ENCODE assay signal across 8 cellular contexts in genomic region chr7:12729112-12729511, GRCh38. TPM values are rescaled to one million over a fixed set of nuclear protein-coding genes. Genes with fewer than 3 reads are reported as not detected.
DNase-seq lines count a peak whose midpoint lies in the region; ATAC-seq and TF ChIP-seq lines count a peak whose summit lies in the region.

No MANE protein-coding gene starts in this region.

- no peak overlapping the region for H2BK120ac ChIP-seq in H9 (ENCODE audit: low read depth, low read length, poor library complexity, severe bottlenecking)

- H3K36me3 Mint-ChIP-seq in H9 (ENCODE audit: insufficient read depth in 1 of 3, low read depth in 3 of 3) (no peaks in the 10 kb centered on the region), neural progenitor cell (peaks cover 2% of the 10 kb centered on the region)
- H3K36me3 Mint-ChIP-seq in activated CD8-positive, alpha-beta memory T cell treated with anti-CD3 and anti-CD28 coated beads, Interleukin-2, amount 10 ng/mL, durations not matched to agents 7 days and 5 days, result no peaks in the 10 kb centered on the region

- H3K27me3 Mint-ChIP-seq in H9 (ENCODE audit: low read depth) (no peaks in the 10 kb centered on the region), neural progenitor cell (ENCODE audit: insufficient read depth, low read depth) (peaks cover 3% of the 10 kb centered on the region)
- no peaks in the 10 kb centered on the region for H3K27me3 Mint-ChIP-seq in activated CD8-positive, alpha-beta memory T cell treated with anti-CD3 and anti-CD28 coated beads, Interleukin-2, amount 10 ng/mL, durations not matched to agents 7 days and 5 days

- no peaks in the 10 kb centered on the region for H3K23me2 ChIP-seq in H9 (ENCODE audit: insufficient read length, low read depth, low read length, poor library complexity, severe bottlenecking)

- H3K4me1 Mint-ChIP-seq in H9 (peaks cover 36 to 37% of the 10 kb centered on the region in 2 experiments), neural progenitor cell (peaks cover 27% of the 10 kb centered on the region)
- peaks cover 20% of the 10 kb centered on the region for H3K4me1 Mint-ChIP-seq in activated CD8-positive, alpha-beta memory T cell treated with anti-CD3 and anti-CD28 coated beads, Interleukin-2, amount 10 ng/mL, durations not matched to agents 7 days and 5 days

- H4K91ac ChIP-seq in H9 (ENCODE audit: insufficient read length, low read depth, low read length), result no peak overlapping the region

- H4K20me1 ChIP-seq in H9 (ENCODE audit: control insufficient read depth, insufficient read depth, insufficient read length) (no peaks in the 10 kb centered on the region), neural progenitor cell (ENCODE audit: low read depth) (no peaks in the 10 kb centered on the region)

- ATAC-seq in GM19324 (IDR thresholded peaks at IDR 0.05; ENCODE audit: low FRiP score, unreplicated experiment) (no peak), HG02588 (IDR thresholded peaks at IDR 0.05; ENCODE audit: unreplicated experiment) (no peak)
- ATAC-seq in activated CD8-positive, alpha-beta memory T cell treated with anti-CD3 and anti-CD28 coated beads, Interleukin-2, amount 10 ng/mL, durations not matched to agents 7 days and 5 days, result no peak

- peak overlapping the region in 14 of 59 donors; percentile 1 to 48 (median 12) for H3K4me3 ChIP-seq in dorsolateral prefrontal cortex
- no peak overlapping the region for H3K4me3 ChIP-seq in neural progenitor cell

- H3T11ph ChIP-seq in H9 (ENCODE audit: low read length), result no peak overlapping the region

- DNase-seq in H9 (peak; percentile 79), NCI-H446 (lab: John Stamatoyannopoulos, UW) (peak; percentile 46 to 81), dorsolateral prefrontal cortex (peak in 8 of 10 donors; percentile 4 to 60 (median 48)), neural progenitor cell (ENCODE audit: low spot score) (peak; percentile 55), cerebellar nuclear complex (lab: John Stamatoyannopoulos, UW) (no peak)
- no peak for DNase-seq in activated CD8-positive, alpha-beta memory T cell treated with anti-CD3 and anti-CD28 coated beads, Interleukin-2, amount 10 ng/mL, durations not matched to agents 7 days and 5 days

- no CpG with 5 or more reads among the region's 7 CpGs for WGBS in H9 (ENCODE audit: extremely low coverage, insufficient read length, low lambda C conversion rate)

- H3K4me1 ChIP-seq in H9 (ENCODE audit: insufficient read depth, low read length) (no peaks in the 10 kb centered on the region; the same call in 1 of the 2 replicates), neural progenitor cell (peaks cover 11% of the 10 kb centered on the region)

- no peak overlapping the region for H2BK20ac ChIP-seq in H9 (ENCODE audit: low read depth, low read length, poor library complexity, severe bottlenecking)

- H3K56ac ChIP-seq in H9 (ENCODE audit: insufficient read length, low read depth, low read length), result no peak overlapping the region

- no peak overlapping the region for H2AFZ ChIP-seq in H9 (ENCODE audit: low read length)
- H2AFZ ChIP-seq in neural progenitor cell (replicated peaks), result peak overlapping the region; percentile 90

- no peak for TF ChIP-seq CTCF in H9 (conservative IDR thresholded peaks at IDR 0.05)
- no peak for TF ChIP-seq CTCF in dorsolateral prefrontal cortex (IDR thresholded peaks at IDR 0.05 in 54 of 56, conservative IDR thresholded peaks at IDR 0.05 in 2 of 56; ENCODE audit: low read depth in 1 of 56, partially characterized antibody in 56 of 56)
- TF ChIP-seq CTCF in neural progenitor cell (IDR thresholded peaks at IDR 0.05), result no peak

- no peak overlapping the region for H2AK5ac ChIP-seq in H9 (ENCODE audit: insufficient read length, low read length)

- H3K14ac ChIP-seq in H9 (ENCODE audit: insufficient read depth, low read length), result no peak overlapping the region

- no peak overlapping the region for H3K18ac ChIP-seq in H9 (ENCODE audit: insufficient read length, low read depth, low read length)

- H3K9me3 ChIP-seq in H9 (ENCODE audit: control insufficient read depth, low read depth, low read length) (no peaks in the 10 kb centered on the region), neural progenitor cell (ENCODE audit: low read depth) (no peaks in the 10 kb centered on the region)

- CTCF ChIA-PET in activated CD8-positive, alpha-beta memory T cell treated with anti-CD3 and anti-CD28 coated beads, Interleukin-2, amount 10 ng/mL, durations not matched to agents 7 days and 5 days (lab: Charles Lee), result interaction anchor here (0.8 to 3.1 kb wide), 3 partner anchors 8 to 41 kb away, joined by 3 to 12 read pairs (median 3); partner anchors contain the start of gene ARL4A

- H3K79me2 ChIP-seq in H9 (ENCODE audit: insufficient read depth, low read length), result no peaks in the 10 kb centered on the region
- no peaks in the 10 kb centered on the region for H3K79me2 ChIP-seq in neural progenitor cell (ENCODE audit: low read depth)

- intact Hi-C loops in dorsolateral prefrontal cortex (cut with DNase I), result no loop called here

- no peaks in the 10 kb centered on the region for H3K27me3 ChIP-seq in H9 (ENCODE audit: insufficient read depth, low read length)
- no peaks in the 10 kb centered on the region for H3K27me3 ChIP-seq in dorsolateral prefrontal cortex
- no peaks in the 10 kb centered on the region for H3K27me3 ChIP-seq in neural progenitor cell

- no peak overlapping the region for H2BK15ac ChIP-seq in H9 (ENCODE audit: low read depth, low read length)

- H3K23ac ChIP-seq in H9 (ENCODE audit: insufficient read length, low read depth, low read length), result no peak overlapping the region

- no peak overlapping the region for H3K4me2 ChIP-seq in H9 (ENCODE audit: insufficient read depth, insufficient read length, low read length)
- peak overlapping the region; percentile 15 for H3K4me2 ChIP-seq in neural progenitor cell

- H2BK5ac ChIP-seq in H9 (ENCODE audit: insufficient read length, low read length), result no peak overlapping the region

- H3K79me1 ChIP-seq in H9 (ENCODE audit: insufficient read depth, low read depth, low read length, poor library complexity, severe bottlenecking), result no peaks in the 10 kb centered on the region

- H3K4me3 Mint-ChIP-seq in H9 (no peak overlapping the region), neural progenitor cell (no peak overlapping the region)
- H3K4me3 Mint-ChIP-seq in activated CD8-positive, alpha-beta memory T cell treated with anti-CD3 and anti-CD28 coated beads, Interleukin-2, amount 10 ng/mL, durations not matched to agents 7 days and 5 days, result no peak overlapping the region

- H4K8ac ChIP-seq in H9 (replicated peaks; ENCODE audit: insufficient read length, low read depth, low read length), result no peak overlapping the region

- no peak overlapping the region for H4K5ac ChIP-seq in H9 (ENCODE audit: insufficient read length, low read depth, low read length)

- H3K9me3 Mint-ChIP-seq in H9, result no peaks in the 10 kb centered on the region
- H3K9me3 Mint-ChIP-seq in neural progenitor cell, result peaks cover 3% of the 10 kb centered on the region
- H3K9me3 Mint-ChIP-seq in activated CD8-positive, alpha-beta memory T cell treated with anti-CD3 and anti-CD28 coated beads, Interleukin-2, amount 10 ng/mL, durations not matched to agents 7 days and 5 days (ENCODE audit: low read depth), result no peaks in the 10 kb centered on the region

- peak overlapping the region; percentile 89 to 99 (median 97) for H3K27ac Mint-ChIP-seq in H9
- H3K27ac Mint-ChIP-seq in neural progenitor cell, result no peak overlapping the region
- H3K27ac Mint-ChIP-seq in activated CD8-positive, alpha-beta memory T cell treated with anti-CD3 and anti-CD28 coated beads, Interleukin-2, amount 10 ng/mL, durations not matched to agents 7 days and 5 days, result no peak overlapping the region

- H3K9ac ChIP-seq in H9 (ENCODE audit: extremely low read depth, insufficient read length, low read length) (no peak overlapping the region), neural progenitor cell (no peak overlapping the region)

- H3F3A ChIP-seq in neural progenitor cell (ENCODE audit: low read depth), result no peaks in the 10 kb centered on the region

- no peaks in the 10 kb centered on the region for H3K36me3 ChIP-seq in neural progenitor cell

- no peak overlapping the region for H3K4ac ChIP-seq in H9 (ENCODE audit: low read depth, low read length)

- no peak overlapping the region for H2BK12ac ChIP-seq in H9 (ENCODE audit: insufficient read length, low read depth, low read length)

- H3K27ac ChIP-seq in H9 (ENCODE audit: insufficient read length, low read depth, low read length) (no peak overlapping the region), dorsolateral prefrontal cortex (no peak overlapping the region), neural progenitor cell (peak overlapping the region; percentile 31)

RNA-seq across cellular contexts. Expression of gene ARL4A, which starts 41.7 kb away (rescaled TPM):
- 36.3 and 39.4 TPM in 2 replicates for total RNA-seq in H9 (2021)
- total RNA-seq in dorsolateral prefrontal cortex, result 10 to 100 TPM; 13.2 to 59.1 (median 33.1) TPM
- total RNA-seq in neural progenitor cell (ENCODE audit: low replicate concordance), result 36.4 and 43.5 TPM in 2 replicates
- 10 to 100 TPM; 14.5 to 16.0 TPM for total RNA-seq in activated CD8-positive, alpha-beta memory T cell treated with anti-CD3 and anti-CD28 coated beads, Interleukin-2, amount 10 ng/mL, durations not matched to agents 7 days and 5 days

Comparison
In these comparisons a context has a peak if more than half of its experiments do, and no peak if none do; other contexts are left out.
1. DNase-seq: peak in H9 (single experiment), NCI-H446 (2 of 2), dorsolateral prefrontal cortex (8 of 10) and neural progenitor cell (single experiment); none in cerebellar nuclear complex (0 of 2) and activated CD8-positive, alpha-beta memory T cell treated with anti-CD3 and anti-CD28 coated beads, Interleukin-2, amount 10 ng/mL, durations not matched to agents 7 days and 5 days (single experiment).
2. H3K27ac Mint-ChIP-seq: peak in H9 (3 of 3); none in neural progenitor cell (single experiment) and activated CD8-positive, alpha-beta memory T cell treated with anti-CD3 and anti-CD28 coated beads, Interleukin-2, amount 10 ng/mL, durations not matched to agents 7 days and 5 days (single experiment).